Comparison of ENCODE assay signal across 1 cellular context in the genomic region with DNA sequence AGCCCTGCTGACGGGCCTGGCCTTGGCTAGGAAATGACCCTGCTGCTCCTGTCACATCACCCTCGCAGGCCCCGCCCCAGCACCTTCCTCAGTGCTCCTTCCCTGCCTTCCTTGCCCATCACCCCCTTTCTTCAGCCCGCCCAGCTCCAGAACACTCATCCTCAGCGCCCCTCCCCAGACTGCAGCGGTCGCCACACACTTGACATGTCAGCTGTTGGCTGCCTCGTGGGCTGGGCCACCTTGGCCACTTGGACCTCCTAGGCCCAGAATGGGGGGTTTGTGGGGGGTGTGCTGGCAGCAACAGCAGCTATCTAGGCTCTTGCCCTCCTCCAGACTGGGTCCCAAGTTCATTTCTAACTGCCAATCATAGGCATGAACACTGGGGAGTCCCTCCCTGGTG.
TF ChIP-seq lines count a peak whose summit lies in the region.

No MANE protein-coding gene starts in this region.

TF ChIP-seq in HepG2, 621 proteins besides CTCF, POLR2A, EP300 and RAD21:
- TF ChIP-seq, protein P1, sequence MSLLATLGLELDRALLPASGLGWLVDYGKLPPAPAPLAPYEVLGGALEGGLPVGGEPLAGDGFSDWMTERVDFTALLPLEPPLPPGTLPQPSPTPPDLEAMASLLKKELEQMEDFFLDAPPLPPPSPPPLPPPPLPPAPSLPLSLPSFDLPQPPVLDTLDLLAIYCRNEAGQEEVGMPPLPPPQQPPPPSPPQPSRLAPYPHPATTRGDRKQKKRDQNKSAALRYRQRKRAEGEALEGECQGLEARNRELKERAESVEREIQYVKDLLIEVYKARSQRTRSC (CRISPR knock-in tag; IDR thresholded peaks at IDR 0.05; ENCODE audit: low read depth): 0 out of 2 replicates have a peak, but pooled peaks have one; percentile 20
- TF ChIP-seq ZNF782 (CRISPR knock-in tag; IDR thresholded peaks at IDR 0.05; ENCODE audit: borderline replicate concordance) (0 out of 2 replicates have a peak, but pooled peaks have one; percentile 8), AGO1 (IDR thresholded peaks at IDR 0.05; ENCODE audit: low read depth, low read length, poor library complexity, severe bottlenecking) (peak; percentile 65), KDM2A (CRISPR knock-in tag; IDR thresholded peaks at IDR 0.05; ENCODE audit: borderline replicate concordance, low read depth) (no peak), PCBP1 (IDR thresholded peaks at IDR 0.05; ENCODE audit: borderline replicate concordance, low read depth, low read length) (0 out of 2 replicates have a peak, but pooled peaks have one; percentile 12)
